8 cellular contexts compared by ENCODE assay signal in genomic region chr1:203692565-203693470, GRCh38.
DNase-seq lines count a peak whose midpoint lies in the region; TF ChIP-seq lines count a peak whose summit lies in the region.

No MANE protein-coding gene starts in this region.

- no peaks in the 10 kb centered on the region for H3K9me3 Mint-ChIP-seq in MCF 10A (ENCODE audit: unreplicated experiment)

- H3K4me1 Mint-ChIP-seq in MCF 10A (ENCODE audit: insufficient read depth, unreplicated experiment) = peaks cover 37% of the 10 kb centered on the region

- H3K27ac Mint-ChIP-seq in MCF 10A (ENCODE audit: low read depth, unreplicated experiment) = peak overlapping the region; percentile 96

- no peaks in the 10 kb centered on the region for H3K27me3 Mint-ChIP-seq in MCF 10A (ENCODE audit: insufficient read depth, unreplicated experiment)

- POLR2A ChIA-PET in MCF 10A (lab: Yijun Ruan, JAX) = interaction anchor here (0.5 to 4.7 kb wide), 63 partner anchors 9 to 1429 kb away, joined by 3 to 172 read pairs (median 4); partner anchors contain the start of genes ATP2B4, RBBP5, SNRPE and TMEM183A

- intact Hi-C loops in MCF 10A (cut with micrococcal nuclease) = loop anchor here (1.0 to 5.0 kb wide), 7 partner anchors 19 to 188 kb away; partner anchors contain the start of genes ATP2B4, ZBED6 and ZC3H11A

- H3K4me3 Mint-ChIP-seq in MCF 10A (ENCODE audit: unreplicated experiment) = peak overlapping the region; percentile 61

- TF ChIP-seq CTCF in AG09319 (IDR thresholded peaks at IDR 0.05; ENCODE audit: low read depth, low read length) (no peak), MCF 10A (IDR thresholded peaks at IDR 0.05; ENCODE audit: unreplicated experiment) (no peak)

- CTCF ChIA-PET in MCF 10A (lab: Yijun Ruan, JAX) = interaction anchor here (0.6 to 18.4 kb wide), 37 partner anchors 8 to 624 kb away, joined by 3 to 552 read pairs (median 4); partner anchors contain the start of gene ATP2B4

- DNase-seq in AG09319 (ENCODE audit: extremely low read depth, low read depth) (peak; percentile 91), LHCN-M2 (ENCODE audit: low read depth) (peak; percentile 96), MCF 10A (ENCODE audit: unreplicated experiment) (peak; percentile 99), kidney glomerular epithelial cell (lab: John Stamatoyannopoulos, UW) (peak; percentile 81), stromal cell of bone marrow (ENCODE audit: low read depth) (peak; percentile 97), NOMO-1 (lab: John Stamatoyannopoulos, UW; ENCODE audit: unreplicated experiment in 2 of 2) (no peak), NCI-H2029 (lab: John Stamatoyannopoulos, UW) (no peak), RPMI8226 (no peak)

- H3K36me3 Mint-ChIP-seq in MCF 10A (ENCODE audit: insufficient read depth, unreplicated experiment) = peaks cover 4% of the 10 kb centered on the region

- TSS peak; percentile 92 for BruUV-seq in MCF 10A (replicated peaks; lab: Mats Ljungman, UMichigan)

Comparison
In these comparisons a context has a peak if more than half of its experiments do, and no peak if none do; other contexts are left out.
1. DNase-seq: peak in AG09319 (single experiment), LHCN-M2 (single experiment), MCF 10A (single experiment), kidney glomerular epithelial cell (single experiment) and stromal cell of bone marrow (single experiment); none in NOMO-1 (0 of 2), NCI-H2029 (single experiment) and RPMI8226 (single experiment).